8 cellular contexts compared by ENCODE assay signal in genomic region chr3:43105224-43105596, GRCh38. TPM values are rescaled to one million over a fixed set of nuclear protein-coding genes. Genes with fewer than 3 reads are reported as not detected.
DNase-seq lines count a peak whose midpoint lies in the region; ATAC-seq, FAIRE-seq and TF ChIP-seq lines count a peak whose summit lies in the region.

No MANE protein-coding gene starts in this region.

- peak overlapping the region; percentile 58; the same call in 1 of the 2 replicates for H2AFZ ChIP-seq in DND-41 (ENCODE audit: low read depth, low read length)
- H2AFZ ChIP-seq in osteoblast (ENCODE audit: low read length): peak overlapping the region; percentile 83

- H3K27me3 ChIP-seq in DND-41 (ENCODE audit: insufficient read depth, low read length, poor library complexity) (no peaks in the 10 kb centered on the region), osteoblast (ENCODE audit: insufficient read depth, low read length) (no peaks in the 10 kb centered on the region)

- no peak for TF ChIP-seq POLR2A in GM12892 (IDR thresholded peaks at IDR 0.05; ENCODE audit: low read depth, low read length)

- FAIRE-seq in GM12892 (lab: Jason Lieb, UNC): no peak

- H3K27ac ChIP-seq in DND-41 (ENCODE audit: low read length) (no peak overlapping the region), osteoblast (ENCODE audit: low read depth, low read length) (no peak overlapping the region)

- peak; percentile 27 for ATAC-seq in DND-41 (ENCODE audit: insufficient read depth, low read depth)
- ATAC-seq in GM18867 (IDR thresholded peaks at IDR 0.05; ENCODE audit: unreplicated experiment): no peak

- H3K4me3 ChIP-seq in DND-41 (ENCODE audit: low read depth in 1 of 2, low read length in 2 of 2) (peak overlapping the region; percentile 26 to 86; a peak in 3 of 4 replicates), WI38 (ENCODE audit: low read depth, low read length) (peak overlapping the region; percentile 74; the same call in 1 of the 2 replicates), epithelial cell of proximal tubule (ENCODE audit: low read depth, low read length) (peak overlapping the region; percentile 78), osteoblast (ENCODE audit: insufficient read depth, low read length) (peak overlapping the region; percentile 81)

- peaks cover 29% of the 10 kb centered on the region; the same call in 1 of the 2 replicates for H4K20me1 ChIP-seq in DND-41 (ENCODE audit: insufficient read depth, low read length)
- peaks cover 7% of the 10 kb centered on the region for H4K20me1 ChIP-seq in osteoblast (ENCODE audit: insufficient read depth, low read length)

- TF ChIP-seq CTCF in DND-41 (IDR thresholded peaks at IDR 0.05; ENCODE audit: borderline replicate concordance, extremely low read depth, low read length, poor library complexity, severe bottlenecking) (no peak), WI38 (IDR thresholded peaks at IDR 0.05; ENCODE audit: low read depth, low read length) (no peak), epithelial cell of proximal tubule (conservative IDR thresholded peaks at IDR 0.05; ENCODE audit: low read depth, low read length) (no peak), osteoblast (IDR thresholded peaks at IDR 0.05; ENCODE audit: extremely low read depth, low read depth, low read length) (no peak)

- H3K9me3 ChIP-seq in DND-41 (ENCODE audit: insufficient read depth, low read length, severe bottlenecking) (no peaks in the 10 kb centered on the region), osteoblast (ENCODE audit: low read depth, low read length) (no peaks in the 10 kb centered on the region)

- H3K4me1 ChIP-seq in DND-41 (ENCODE audit: insufficient read depth, low read length): peaks cover 30% of the 10 kb centered on the region
- H3K4me1 ChIP-seq in osteoblast (ENCODE audit: insufficient read depth, low read length): peaks cover 4% of the 10 kb centered on the region

- peaks cover 44% of the 10 kb centered on the region for H3K79me2 ChIP-seq in DND-41 (ENCODE audit: insufficient read depth, low read length)
- peaks cover 4% of the 10 kb centered on the region for H3K79me2 ChIP-seq in osteoblast (ENCODE audit: insufficient read depth, low read length)

- peak overlapping the region; percentile 78 for H3K9ac ChIP-seq in DND-41 (ENCODE audit: low read depth, low read length)

- peak overlapping the region; percentile 90 for H3K4me2 ChIP-seq in DND-41 (ENCODE audit: insufficient read depth, low read length)
- H3K4me2 ChIP-seq in osteoblast (ENCODE audit: insufficient read depth, low read length): peak overlapping the region; percentile 93

- DNase-seq in DND-41: no peak
- no peak for DNase-seq in epithelial cell of proximal tubule (ENCODE audit: low read depth)
- DNase-seq in osteoblast (ENCODE audit: insufficient read length, low spot score, missing footprints): no peak
- DNase-seq in NCI-H446 (lab: John Stamatoyannopoulos, UW): no peak
- DNase-seq in GM12892 (ENCODE audit: insufficient read length): no peak
- no peak for DNase-seq in effector CD8-positive, alpha-beta T cell (lab: John Stamatoyannopoulos, UW)

- no peaks in the 10 kb centered on the region for H3K36me3 ChIP-seq in DND-41 (ENCODE audit: insufficient read depth, low read length)
- H3K36me3 ChIP-seq in osteoblast (ENCODE audit: insufficient read depth, low read length): no peaks in the 10 kb centered on the region

RNA-seq across cellular contexts. Expression of gene POMGNT2, which starts 0.7 kb away (rescaled TPM):
- total RNA-seq in epithelial cell of proximal tubule (16.1 and 25.3 TPM in 2 replicates), osteoblast (10.1 and 10.3 TPM in 2 replicates)
- polyA plus RNA-seq in GM12892 (2012; ENCODE audit: missing spikeins): not detected
